25 cellular contexts compared by ENCODE assay signal in genomic region chr22:44335066-44335839, GRCh38. TPM values are rescaled to one million over a fixed set of nuclear protein-coding genes. Genes with fewer than 3 reads are reported as not detected.
"Had no signal": no experiment of that assay in that cellular context is flagged by ENCODE, and none has a peak within 500 bp of the region (broad histone marks: within the 10 kb centered on the region; RNA-seq: fewer than 3 reads in every experiment).

No MANE protein-coding gene starts in this region.

- H3K36me3 ChIP-seq: esophagus muscularis mucosa, gastroesophageal sphincter, heart left ventricle, lower lobe of right lung had no signal

- FAIRE-seq: colon, endothelial cell of umbilical vein, frontal cortex, kidney had no signal

- ATAC-seq: gastroesophageal sphincter, heart left ventricle, left ventricle myocardium superior, lower lobe of right lung, mucosa of descending colon had no signal

- H3K4me1 ChIP-seq: foreskin keratinocyte had no signal

- H3K79me2 ChIP-seq: hepatocyte had no signal

- H2AFZ ChIP-seq: hepatocyte had no signal

- H3K27ac ChIP-seq: coronary artery, dorsolateral prefrontal cortex, esophagus muscularis mucosa, foreskin keratinocyte, gastroesophageal sphincter, heart left ventricle, hepatocyte, lower lobe of right lung had no signal

- H3K9me3 ChIP-seq: esophagus muscularis mucosa, gastroesophageal sphincter, heart left ventricle, lower lobe of right lung, mucosa of descending colon had no signal

- H3K4me3 ChIP-seq: coronary artery, dorsolateral prefrontal cortex, esophagus muscularis mucosa, gastroesophageal sphincter, heart left ventricle, hepatocyte, lower lobe of right lung, mucosa of descending colon had no signal

- H3K4me2 ChIP-seq: hepatocyte had no signal

- DNase-seq: dermis blood vessel endothelial cell; dorsolateral prefrontal cortex; effector CD4-positive, alpha-beta T cell; effector memory CD4-positive, alpha-beta T cell; heart left ventricle; hypothalamus; immature natural killer cell; islet precursor cell; kidney; kidney glomerular epithelial cell; left colon; left ventricle myocardium superior; lower lobe of right lung; mesenchymal stem cell; mucosa of descending colon; naive B cell had no signal

RNA-seq across cellular contexts. Expression of gene SHISAL1, which starts 22.5 kb away (rescaled TPM):
- total RNA-seq: dermis blood vessel endothelial cell, epithelial cell of proximal tubule, foreskin keratinocyte had no signal
- polyA plus RNA-seq: immature natural killer cell had no signal
